Comparison of ENCODE assay signal across 8 cellular contexts in genomic region chr19:1455336-1456120, GRCh38. TPM values are rescaled to one million over a fixed set of nuclear protein-coding genes. Genes with fewer than 3 reads are reported as not detected.
DNase-seq lines count a peak whose midpoint lies in the region; ATAC-seq and TF ChIP-seq lines count a peak whose summit lies in the region.

No MANE protein-coding gene starts in this region.

- H3K4me1 Mint-ChIP-seq in activated T-cell treated with anti-CD3 and anti-CD28 coated beads, Interleukin-2, amount 50 U/mL, for 4 hours (ENCODE audit: low read depth): peaks cover 14% of the 10 kb centered on the region

- TF ChIP-seq CTCF in cardiac muscle cell (IDR thresholded peaks at IDR 0.05; ENCODE audit: low read depth, low read length) (no peak), right atrium auricular region (IDR thresholded peaks at IDR 0.05) (no peak)

- H3K9me3 ChIP-seq in cardiac muscle cell (ENCODE audit: low read depth) (no peaks in the 10 kb centered on the region), right atrium auricular region (no peaks in the 10 kb centered on the region)

- no peaks in the 10 kb centered on the region for H3K9me3 Mint-ChIP-seq in activated T-cell treated with anti-CD3 and anti-CD28 coated beads, Interleukin-2, amount 50 U/mL, for 4 hours

- H3K27me3 Mint-ChIP-seq in activated T-cell treated with anti-CD3 and anti-CD28 coated beads, Interleukin-2, amount 50 U/mL, for 4 hours (ENCODE audit: low read depth): peaks cover 63% of the 10 kb centered on the region

- peak; percentile 69 to 71 for ATAC-seq in activated T-cell treated with anti-CD3 and anti-CD28 coated beads, Interleukin-2, amount 50 U/mL, for 4 hours
- no peak for ATAC-seq in GM18505 (IDR thresholded peaks at IDR 0.05; ENCODE audit: unreplicated experiment)
- ATAC-seq in GM18873 (IDR thresholded peaks at IDR 0.05; ENCODE audit: low FRiP score, unreplicated experiment): no peak

- H3K4me3 ChIP-seq in cardiac muscle cell: no peak overlapping the region
- H3K4me3 ChIP-seq in right atrium auricular region: no peak overlapping the region

- H3K36me3 ChIP-seq in cardiac muscle cell (no peaks in the 10 kb centered on the region), right atrium auricular region (no peaks in the 10 kb centered on the region)

- peaks cover 90% of the 10 kb centered on the region for H3K27me3 ChIP-seq in cardiac muscle cell
- peaks cover 10 to 39% of the 10 kb centered on the region in 2 donors for H3K27me3 ChIP-seq in right atrium auricular region

- no peaks in the 10 kb centered on the region for H3K4me1 ChIP-seq in cardiac muscle cell (ENCODE audit: low read depth)
- H3K4me1 ChIP-seq in right atrium auricular region: peaks cover 0 to 41% of the 10 kb centered on the region in 2 donors

- no peak for TF ChIP-seq POLR2A in GM18505 (IDR thresholded peaks at IDR 0.05; ENCODE audit: borderline replicate concordance, extremely low read depth, insufficient read depth, insufficient read length)

- no peak overlapping the region for H3K27ac ChIP-seq in cardiac muscle cell
- H3K27ac ChIP-seq in right atrium auricular region: no peak overlapping the region

- H3K36me3 Mint-ChIP-seq in activated T-cell treated with anti-CD3 and anti-CD28 coated beads, Interleukin-2, amount 50 U/mL, for 4 hours (ENCODE audit: insufficient read depth): no peaks in the 10 kb centered on the region

- peak; percentile 53 for DNase-seq in cardiac muscle cell (ENCODE audit: low read depth in 1 of 2, low spot score in 1 of 2)
- DNase-seq in right atrium auricular region (ENCODE audit: low spot score): no peak
- DNase-seq in NCI-H446 treated with DMSO at 0.1 percent for 48 hours (lab: John Stamatoyannopoulos, UW): peak; percentile 21
- no peak for DNase-seq in activated T-cell treated with anti-CD3 and anti-CD28 coated beads, Interleukin-2, amount 50 U/mL, for 4 hours
- peak; percentile 57 for DNase-seq in glomerular visceral epithelial cell (ENCODE audit: extremely low spot score)
- DNase-seq in stimulated activated CD4-positive, alpha-beta T cell treated with anti-CD3 and anti-CD28 coated beads, Interleukin-4, amount 100 ng/mL, for 48 hours (ENCODE audit: low read depth in 2 of 2): peak; percentile 64 to 66

- H3K4me3 Mint-ChIP-seq in activated T-cell treated with anti-CD3 and anti-CD28 coated beads, Interleukin-2, amount 50 U/mL, for 4 hours: peak overlapping the region; percentile 11

RNA-seq across cellular contexts. Expression of gene APC2, which starts 5.6 kb away (rescaled TPM):
- 0.42 and 1.3 TPM in 2 replicates for total RNA-seq in cardiac muscle cell
- 0.27 and 0.94 TPM in 2 replicates for polyA plus RNA-seq in cardiac muscle cell
- total RNA-seq in right atrium auricular region: under 1 TPM; 0.04 to 0.35 TPM
- total RNA-seq in activated T-cell treated with anti-CD3 and anti-CD28 coated beads, Interleukin-2, amount 50 U/mL, for 4 hours: under 1 TPM; 0.13 to 0.45 (median 0.16) TPM

RNA-seq across cellular contexts. Expression of gene RPS15, which starts 17.3 kb away (rescaled TPM):
- total RNA-seq in cardiac muscle cell (3,563 and 6,817 TPM in 2 replicates), right atrium auricular region (1,000 to 10,000 TPM; 1,712 to 2,156 TPM)
- 1,008 and 1,129 TPM in 2 replicates for polyA plus RNA-seq in cardiac muscle cell
- 1,000 to 10,000 TPM; 2,317 to 2,484 (median 2,379) TPM for total RNA-seq in activated T-cell treated with anti-CD3 and anti-CD28 coated beads, Interleukin-2, amount 50 U/mL, for 4 hours

RNA-seq across cellular contexts. Expression of gene C19orf25, which starts 23.5 kb away (rescaled TPM):
- total RNA-seq in cardiac muscle cell: 52.4 and 81.5 TPM in 2 replicates
- 56.9 and 84.9 TPM in 2 replicates for polyA plus RNA-seq in cardiac muscle cell
- total RNA-seq in right atrium auricular region: 10 to 100 TPM; 19.1 to 22.3 TPM
- 10 to 100 TPM; 31.0 to 32.1 (median 32.0) TPM for total RNA-seq in activated T-cell treated with anti-CD3 and anti-CD28 coated beads, Interleukin-2, amount 50 U/mL, for 4 hours

RNA-seq across cellular contexts. Expression of gene PCSK4, which starts 34.6 kb away (rescaled TPM):
- total RNA-seq in cardiac muscle cell (11.2 and 28.6 TPM in 2 replicates), right atrium auricular region (1 to 10 TPM; 1.0 to 4.4 TPM)
- polyA plus RNA-seq in cardiac muscle cell: 9.6 and 19.2 TPM in 2 replicates
- total RNA-seq in activated T-cell treated with anti-CD3 and anti-CD28 coated beads, Interleukin-2, amount 50 U/mL, for 4 hours: under 1 TPM; 0.46 to 0.50 (median 0.49) TPM

RNA-seq across cellular contexts. Expression of gene REEP6, which starts 35.5 kb away (rescaled TPM):
- total RNA-seq in cardiac muscle cell (52.7 and 72.5 TPM in 2 replicates), right atrium auricular region (1 to 10 TPM; 1.3 to 2.3 TPM)
- 74.7 and 99.8 TPM in 2 replicates for polyA plus RNA-seq in cardiac muscle cell
- total RNA-seq in activated T-cell treated with anti-CD3 and anti-CD28 coated beads, Interleukin-2, amount 50 U/mL, for 4 hours: 1 to 10 TPM; 1.8 to 3.4 (median 1.9) TPM

Comparison
In these comparisons a context has a peak if more than half of its experiments do, and no peak if none do; other contexts are left out.
1. DNase-seq: peak in cardiac muscle cell (2 of 2), NCI-H446 treated with DMSO at 0.1 percent for 48 hours (single experiment), glomerular visceral epithelial cell (single experiment) and stimulated activated CD4-positive, alpha-beta T cell treated with anti-CD3 and anti-CD28 coated beads, Interleukin-4, amount 100 ng/mL, for 48 hours (2 of 2); none in right atrium auricular region (single experiment) and activated T-cell treated with anti-CD3 and anti-CD28 coated beads, Interleukin-2, amount 50 U/mL, for 4 hours (single experiment).
2. ATAC-seq: peak in activated T-cell treated with anti-CD3 and anti-CD28 coated beads, Interleukin-2, amount 50 U/mL, for 4 hours (2 of 2); none in GM18505 (single experiment) and GM18873 (single experiment).